ENCODE assay signal across 31 cellular contexts in the genomic region with DNA sequence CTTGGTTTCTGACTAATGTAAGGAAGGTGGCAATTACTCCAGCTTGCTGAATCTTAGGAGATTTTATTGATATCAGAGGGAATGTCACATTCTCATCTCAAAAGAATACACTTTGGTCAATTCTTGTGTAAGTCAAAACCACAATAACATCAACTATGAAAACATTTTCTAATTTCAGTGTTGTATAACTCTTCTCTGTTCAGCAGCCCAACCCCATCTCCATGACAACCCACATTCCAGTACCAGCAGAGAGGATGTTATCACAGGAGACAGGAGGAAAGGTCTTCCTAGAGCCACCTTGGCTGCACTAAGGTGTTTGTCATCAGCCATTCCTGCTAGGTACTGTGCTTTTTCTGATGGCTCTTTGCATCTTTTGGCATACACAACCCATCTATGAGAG.
"Had no signal": no experiment of that assay in that cellular context is flagged by ENCODE, and none has a peak within 500 bp of the region (broad histone marks: within the 10 kb centered on the region; RNA-seq: fewer than 3 reads in every experiment).

No MANE protein-coding gene starts in this region.

- H3K27me3 Mint-ChIP-seq: dendritic cell treated with granulocyte-macrophage colony-stimulating factor and Interleukin-4, amounts not matched to agents 40 ng/mL and 50 ng/mL, for 4 days had no signal

- H3K9ac ChIP-seq: parathyroid adenoma had no signal

- H3K9me3 ChIP-seq: colonic mucosa, left lung, mucosa of descending colon, neutrophil, right lobe of liver, stomach, thyroid gland had no signal

- H3K4me1 ChIP-seq: colonic mucosa, foreskin keratinocyte, gastroesophageal sphincter, heart left ventricle, left lung, parathyroid adenoma, right lobe of liver, stomach, thyroid gland had no signal

- H3K36me3 Mint-ChIP-seq: mesothelial cell of epicardium; naive B cell; natural killer cell treated with Interleukin-12 subunit alpha and Interleukin-12 subunit beta and Interleukin-15 and Interleukin-18, amount 100 ng/mL, for 72 hours; type B pancreatic cell had no signal

- H3K27me3 ChIP-seq: colonic mucosa, foreskin keratinocyte, gastroesophageal sphincter, hepatocyte, left lung, neutrophil, right lobe of liver, stomach, thyroid gland had no signal

- H3K36me3 ChIP-seq: colonic mucosa, gastroesophageal sphincter, heart left ventricle, left lung, neutrophil, right lobe of liver, stomach, thyroid gland had no signal

- H3K4me3 Mint-ChIP-seq: dendritic cell treated with granulocyte-macrophage colony-stimulating factor and Interleukin-4, amounts not matched to agents 40 ng/mL and 50 ng/mL, for 4 days; endodermal cell; mesothelial cell of epicardium; naive B cell; natural killer cell treated with Interleukin-12 subunit alpha and Interleukin-12 subunit beta and Interleukin-15 and Interleukin-18, amount 100 ng/mL, for 72 hours; neural crest cell; type B pancreatic cell had no signal

- H3K9me3 Mint-ChIP-seq: type B pancreatic cell had no signal

- H3K4me1 Mint-ChIP-seq: mesothelial cell of epicardium, naive B cell, neural crest cell had no signal

- DNase-seq: colonic mucosa; effector CD8-positive, alpha-beta T cell; endodermal cell; foreskin keratinocyte; heart left ventricle; kidney; left cardiac atrium; left lung; mesenchymal stem cell; mucosa of descending colon; naive B cell; right lobe of liver; stimulated activated CD4-positive, alpha-beta T cell treated with anti-CD3 and anti-CD28 coated beads, Interleukin-12 subunit alpha, Interleukin-12 subunit beta, amount 100 ng/mL, for 4 hours; stimulated activated CD4-positive, alpha-beta T cell treated with anti-CD3 and anti-CD28 coated beads, Interleukin-1b, Interleukin-23, amount 100 ng/mL, for 48 hours; stimulated activated CD4-positive, alpha-beta T cell treated with anti-CD3 and anti-CD28 coated beads, Interleukin-4, amount 100 ng/mL, for 1 hour; stimulated activated CD8-positive, alpha-beta memory T cell treated with anti-CD3 and anti-CD28 coated beads, Interleukin-4, amount 100 ng/mL, for 48 hours; stimulated activated naive CD4-positive, alpha-beta T cell treated with Interleukin-2 at 50 U/mL for 16 hours; stomach; thyroid gland had no signal

- H3K27ac Mint-ChIP-seq: dendritic cell treated with granulocyte-macrophage colony-stimulating factor and Interleukin-4, amounts not matched to agents 40 ng/mL and 50 ng/mL, for 4 days; endodermal cell; mesothelial cell of epicardium; naive B cell; natural killer cell treated with Interleukin-12 subunit alpha and Interleukin-12 subunit beta and Interleukin-15 and Interleukin-18, amount 100 ng/mL, for 72 hours; progenitor cell of endocrine pancreas; type B pancreatic cell had no signal

- ATAC-seq: esophagus mucosa; foreskin keratinocyte; gastroesophageal sphincter; heart left ventricle; left cardiac atrium; left lung; mucosa of descending colon; natural killer cell treated with Interleukin-12 subunit alpha and Interleukin-12 subunit beta and Interleukin-15 and Interleukin-18, amount 100 ng/mL, for 72 hours; right lobe of liver had no signal

- H3K4me3 ChIP-seq: colonic mucosa, gastroesophageal sphincter, heart left ventricle, hepatocyte, left lung, mucosa of descending colon, right lobe of liver, smooth muscle cell, stomach, thyroid gland had no signal
